1 cellular context compared by ENCODE assay signal in genomic region chr9:114493521-114494184, GRCh38.
TF ChIP-seq lines count a peak whose summit lies in the region.

No MANE protein-coding gene starts in this region.

TF ChIP-seq in endothelial cell of umbilical vein, 7 proteins besides CTCF, POLR2A, EP300 and RAD21:
- TF ChIP-seq POLR2AphosphoS5 (IDR thresholded peaks at IDR 0.05; ENCODE audit: insufficient read depth, low read depth, low read length) (no peak), FOS (IDR thresholded peaks at IDR 0.05; ENCODE audit: borderline replicate concordance, insufficient read depth, low read length) (no peak), GATA2 (IDR thresholded peaks at IDR 0.05; ENCODE audit: insufficient read depth, insufficient read length, low read depth, low read length) (no peak), MYC (IDR thresholded peaks at IDR 0.05; ENCODE audit: low read depth, low read length) (no peak), EZH2 (IDR thresholded peaks at IDR 0.05; ENCODE audit: borderline replicate concordance, low read depth, low read length, severe bottlenecking) (no peak), MAX (IDR thresholded peaks at IDR 0.05; ENCODE audit: insufficient read depth, insufficient read length) (no peak), JUN (IDR thresholded peaks at IDR 0.05; ENCODE audit: borderline replicate concordance, insufficient read depth, insufficient read length, low read depth) (no peak)
TF ChIP-seq in endothelial cell of umbilical vein: peak in this region for 0.
